ENCODE assay signal across 1 cellular context in the genomic region with DNA sequence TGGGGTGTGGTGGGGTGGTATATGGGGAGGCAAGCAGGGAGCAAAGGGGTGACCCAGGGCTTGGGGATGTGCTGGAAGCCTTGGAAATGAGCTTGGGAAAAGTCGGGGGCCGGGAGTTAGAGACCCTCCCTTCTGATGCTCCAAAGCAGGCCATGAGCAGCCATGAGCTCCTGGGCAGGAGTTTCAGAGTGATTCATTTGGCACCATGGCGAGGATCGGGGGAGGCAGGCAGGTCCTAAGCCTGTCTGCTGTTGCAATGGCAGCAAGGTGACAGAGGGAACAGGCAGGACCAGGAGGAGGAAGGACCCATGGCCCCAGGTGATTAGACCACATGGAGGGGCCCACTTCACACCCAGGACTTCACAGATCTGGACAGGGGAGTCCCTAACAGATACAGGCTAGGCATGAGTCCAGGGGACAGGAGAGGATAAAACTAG.
TF ChIP-seq lines count a peak whose summit lies in the region.

No MANE protein-coding gene starts in this region.

TF ChIP-seq in GM23338, 12 proteins besides CTCF, POLR2A, EP300 and RAD21 (continued from another document):
- no peak for TF ChIP-seq JUNB (IDR thresholded peaks at IDR 0.05; ENCODE audit: unreplicated experiment)
- TF ChIP-seq EZH2phosphoT487 (IDR thresholded peaks at IDR 0.05; ENCODE audit: unreplicated experiment), result no peak
- TF ChIP-seq ZNF331 (CRISPR knock-in tag; IDR thresholded peaks at IDR 0.05; ENCODE audit: low read depth), result no peak
- TF ChIP-seq EZH2 (IDR thresholded peaks at IDR 0.05; ENCODE audit: low read depth, unreplicated experiment), result no peak
- TF ChIP-seq ZNF462 (CRISPR knock-in tag; IDR thresholded peaks at IDR 0.05), result no peak
